11 cellular contexts compared by ENCODE assay signal in the genomic region with DNA sequence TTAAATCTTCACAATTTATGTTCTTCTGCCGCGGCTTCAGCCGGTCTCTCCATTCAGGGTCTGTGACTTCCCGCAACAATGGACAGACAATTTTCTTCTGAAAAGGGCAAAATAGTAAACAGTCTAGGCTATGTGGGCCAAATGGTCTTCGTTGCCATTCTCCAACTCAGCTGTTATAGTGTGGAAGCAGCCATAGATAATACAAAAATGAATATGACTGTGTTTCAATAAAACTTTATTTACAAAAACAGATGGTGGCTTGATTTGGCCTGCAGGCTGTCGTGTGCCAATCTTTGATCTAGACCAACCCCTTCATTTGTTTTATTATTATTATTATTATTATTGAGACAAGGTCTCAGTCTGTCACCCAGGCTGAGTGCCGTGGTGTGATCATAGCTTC. TPM values are rescaled to one million over a fixed set of nuclear protein-coding genes. Genes with fewer than 3 reads are reported as not detected.
"Had no signal": no experiment of that assay in that cellular context is flagged by ENCODE, and none has a peak within 500 bp of the region (broad histone marks: within the 10 kb centered on the region; RNA-seq: fewer than 3 reads in every experiment).

No MANE protein-coding gene starts in this region.

- H3K4me2 ChIP-seq: KMS-11 had no signal

- ATAC-seq: HCT116 had no signal

- DNase-seq: GM23248, H9, IMR-90, Karpas-422, KBM-7 had no signal

- FAIRE-seq: H1, H54, HTR-8/SVneo had no signal

- H2AFZ ChIP-seq: GM23248 had no signal

- H3K4me3 ChIP-seq: GM23248 had no signal

- H3K27ac ChIP-seq: GM23248, KMS-11 had no signal

- H3K9ac ChIP-seq: GM23248, KMS-11 had no signal

RNA-seq across cellular contexts. Expression of gene SPARC, which starts 43.7 kb away (rescaled TPM):
- total RNA-seq: HT-29 had no signal
